In the genomic region with DNA sequence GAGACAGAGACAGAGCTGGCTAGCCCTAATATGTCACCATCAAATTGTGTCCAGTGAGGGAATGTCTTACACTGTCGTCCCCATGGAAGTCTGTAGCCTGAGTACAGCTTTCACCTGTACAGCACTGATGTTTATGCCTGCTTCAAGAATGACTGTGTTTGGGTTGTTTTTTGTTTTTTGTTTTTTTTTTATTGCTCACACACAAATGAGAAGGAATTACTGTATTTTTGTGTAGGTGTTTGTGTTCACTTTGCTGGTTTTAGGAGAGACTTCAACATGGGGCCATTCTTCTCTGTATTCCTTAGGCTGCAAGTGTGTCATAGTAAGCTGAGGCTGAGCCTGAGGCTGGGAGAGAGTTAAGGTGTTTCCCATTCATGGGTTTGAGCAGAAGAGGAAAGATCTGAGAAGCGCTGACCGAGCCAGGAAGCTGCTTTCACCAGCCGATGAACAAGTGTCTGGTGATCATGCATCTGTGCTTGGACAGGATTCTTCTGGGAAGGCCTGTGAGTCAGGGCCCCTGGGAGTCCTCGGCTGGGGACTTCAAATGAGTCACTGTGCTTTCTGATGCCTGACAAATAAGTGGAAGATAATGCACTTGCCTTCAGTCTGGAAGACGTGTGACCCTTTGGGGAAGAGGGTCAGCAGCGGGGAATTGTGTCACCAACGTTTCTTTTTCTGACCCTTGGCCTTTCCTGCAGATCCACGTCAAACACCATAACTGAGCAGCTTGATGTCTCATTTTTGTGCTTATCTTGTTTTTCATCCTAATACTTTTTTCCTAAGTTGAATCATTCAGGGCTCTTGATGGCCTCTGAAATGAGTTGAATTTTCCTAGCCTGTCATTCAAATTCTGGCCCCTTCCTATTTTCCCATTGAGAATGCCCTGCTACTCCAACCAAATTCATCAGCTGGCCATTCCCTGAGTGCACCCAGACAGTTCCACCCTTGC, we compare ENCODE assay signal across 9 cellular contexts. TPM values are rescaled to one million over a fixed set of nuclear protein-coding genes. Genes with fewer than 3 reads are reported as not detected.
A peak's percentile ranks its signal among the peaks of the same experiment; 100 is the strongest.
DNase-seq lines count a peak whose midpoint lies in the region; ATAC-seq, FAIRE-seq and TF ChIP-seq lines count a peak whose summit lies in the region.
"Had no signal": no experiment of that assay in that cellular context is flagged by ENCODE, and none has a peak within 500 bp of the region (broad histone marks: within the 10 kb centered on the region; RNA-seq: fewer than 3 reads in every experiment).

No MANE protein-coding gene starts in this region.

- TF ChIP-seq POLR2A in GM12878 (IDR thresholded peaks at IDR 0.05; ENCODE audit: low read depth, low read length) (no peak), HepG2 (IDR thresholded peaks at IDR 0.05; ENCODE audit: insufficient read depth in 1 of 2, low read depth in 2 of 2, low read length in 2 of 2) (no peak)

- peak; percentile 37 for ATAC-seq in HG02678 (IDR thresholded peaks at IDR 0.05; ENCODE audit: unreplicated experiment)
- peak; percentile 24 for ATAC-seq in GM12878
- peak; percentile 73 for ATAC-seq in HepG2

- intact Hi-C loops in A673 (cut with micrococcal nuclease; ENCODE audit: unreplicated experiment) (no loop called here), GM12878 (cut with micrococcal nuclease; ENCODE audit: unreplicated experiment) (no loop called here), HepG2 (cut with micrococcal nuclease; ENCODE audit: unreplicated experiment) (no loop called here)
- intact Hi-C loops in activated T-helper 1 cell treated with anti-CD3 and anti-CD28 coated beads, Interleukin-12 subunit alpha, Interleukin-12 subunit beta, Interleukin-2, Interleukin-4 antibody, amounts not matched to agents 30 ng/mL and 10 ng/mL and 1 ng/mL, durations not matched to agents 14 hours and 24 hours and 36 hours (cut with micrococcal nuclease) = no loop called here

- no peaks in the 10 kb centered on the region for H3K27me3 ChIP-seq in A673 (replicated peaks; ENCODE audit: insufficient read depth, low read depth, low read length, poor library complexity)
- H3K27me3 ChIP-seq in GM12878 (replicated peaks in 1 of 2; ENCODE audit: control insufficient read depth in 2 of 2, insufficient read depth in 2 of 2, low read length in 1 of 2) = no peaks in the 10 kb centered on the region
- no peaks in the 10 kb centered on the region for H3K27me3 ChIP-seq in HepG2 (ENCODE audit: control insufficient read depth in 1 of 2, insufficient read depth in 2 of 2, low read length in 2 of 2)

- no peak overlapping the region for H3K27ac ChIP-seq in A673 (ENCODE audit: low read depth, low read length, poor library complexity, severe bottlenecking)
- H3K27ac ChIP-seq in GM12878 (ENCODE audit: control insufficient read depth, insufficient read depth) = peak overlapping the region; percentile 62
- no peak overlapping the region for H3K27ac ChIP-seq in HepG2 (ENCODE audit: extremely low read length, insufficient read depth, low read length)

- no peak overlapping the region for H3K4me3 Mint-ChIP-seq in activated T-helper 1 cell treated with anti-CD3 and anti-CD28 coated beads, Interleukin-12 subunit alpha, Interleukin-12 subunit beta, Interleukin-2, Interleukin-4 antibody, amounts not matched to agents 30 ng/mL and 10 ng/mL and 1 ng/mL, durations not matched to agents 14 hours and 24 hours and 36 hours

- TF ChIP-seq EP300 in GM12878 (IDR thresholded peaks at IDR 0.05; ENCODE audit: borderline replicate concordance in 1 of 2, control insufficient read depth in 1 of 2, low read depth in 2 of 2, low read length in 2 of 2) = peak in 1 of 2 experiments; percentile 45; a peak in 1 of 4 replicates
- 0 out of 4 replicates have a peak, but pooled peaks of 1 of the 2 experiments have one; percentile 20 for TF ChIP-seq EP300 in HepG2 (IDR thresholded peaks at IDR 0.05; ENCODE audit: low read depth in 2 of 2, low read length in 2 of 2)
- TF ChIP-seq EP300 in HepG2 (CRISPR knock-in tag; IDR thresholded peaks at IDR 0.05; ENCODE audit: borderline replicate concordance) = no peak

- POLR2A ChIA-PET in A673 (lab: Charles Lee; ENCODE audit: low non-redundant PET) (no interaction called here), GM12878 (lab: Charles Lee) (interaction anchor here (0.8 to 2.4 kb wide), 11 partner anchors 15 to 110 kb away, joined by 3 to 8 read pairs (median 4); no protein-coding TSS in a partner anchor), HepG2 (lab: Yijun Ruan, JAX) (interaction anchor here (0.5 to 3.0 kb wide), 5 partner anchors 12 to 100 kb away, joined by 3 to 11 read pairs (median 4); no protein-coding TSS in a partner anchor)

- in situ Hi-C loops in GM12878 (cut with MboI) = no loop called here
- in situ Hi-C loops in HepG2 (cut with HindIII; ENCODE audit: extremely low pct_ligation_motif_present, low pct_unique_long_range_greater_than_20kb) = no loop called here

- H4K20me1 ChIP-seq in GM12878 (ENCODE audit: control insufficient read depth, insufficient read depth) (no peaks in the 10 kb centered on the region), HepG2 (ENCODE audit: insufficient read depth, low read length) (no peaks in the 10 kb centered on the region)

- 26% methylated on average over 9 of the region's 9 CpGs for WGBS in GM12878 (ENCODE audit: insufficient coverage, insufficient replicate concordance, low lambda C conversion rate, missing lambda C conversion rate)
- WGBS in HepG2 (ENCODE audit: low lambda C conversion rate) = 7% methylated on average over 8 of the region's 9 CpGs

- H2AFZ ChIP-seq in GM12878 (ENCODE audit: control insufficient read depth, low read depth, low read length) (peak overlapping the region; percentile 83), HepG2 (ENCODE audit: low read length) (no peak overlapping the region)

- no peak for FAIRE-seq in GM12878 (lab: Jason Lieb, UNC)
- peak; percentile 59 for FAIRE-seq in HepG2 (lab: Jason Lieb, UNC)
- FAIRE-seq: G401.6 had no signal

- H3K36me3 ChIP-seq in A673 (ENCODE audit: insufficient read depth, low read length, poor library complexity, severe bottlenecking) (no peaks in the 10 kb centered on the region), GM12878 (ENCODE audit: control insufficient read depth in 2 of 2, insufficient read depth in 2 of 2, low read length in 1 of 2) (no peaks in the 10 kb centered on the region), HepG2 (replicated peaks in 1 of 2; ENCODE audit: control insufficient read depth in 1 of 2, insufficient read depth in 2 of 2, low read length in 2 of 2) (no peaks in the 10 kb centered on the region)

- DNase-seq in A673 (ENCODE audit: low spot score) = peak; percentile 66
- peak; percentile 69 for DNase-seq in GM12878 (ENCODE audit: low read depth, low spot score)
- peak; percentile 53 for DNase-seq in HepG2 (ENCODE audit: low spot score)
- DNase-seq in NCI-H187 treated with DMSO at 0.1 percent for 48 hours (lab: John Stamatoyannopoulos, UW) = no peak
- no peak for DNase-seq in activated T-helper 1 cell treated with anti-CD3 and anti-CD28 coated beads, Interleukin-12 subunit alpha, Interleukin-12 subunit beta, Interleukin-2, Interleukin-4 antibody, amounts not matched to agents 30 ng/mL and 10 ng/mL and 1 ng/mL, durations not matched to agents 14 hours and 24 hours and 36 hours (ENCODE audit: low spot score)
- no peak for DNase-seq in NCI-H1105 treated with DMSO at 0.1 percent for 48 hours (lab: John Stamatoyannopoulos, UW)
- no peak for DNase-seq in NCI-H2107 treated with DMSO at 0.1 percent for 48 hours (lab: John Stamatoyannopoulos, UW; ENCODE audit: unreplicated experiment)

- TF ChIP-seq CTCF in A673 (conservative IDR thresholded peaks at IDR 0.05; ENCODE audit: low read depth, low read length) (no peak), GM12878 (IDR thresholded peaks at IDR 0.05 in 2 of 3, conservative IDR thresholded peaks at IDR 0.05 in 1 of 3; ENCODE audit: control insufficient read depth in 2 of 3, extremely low read depth in 1 of 3, insufficient read depth in 1 of 3, low read depth in 3 of 3, low read length in 3 of 3) (no peak), HepG2 (CRISPR knock-in tag; IDR thresholded peaks at IDR 0.05) (no peak)

- H3K4me2 ChIP-seq in GM12878 (ENCODE audit: control insufficient read depth, insufficient read depth) (peak overlapping the region; percentile 56), HepG2 (ENCODE audit: low read depth, low read length) (peak overlapping the region; percentile 71)

- peak overlapping the region; percentile 30 for H3K9ac ChIP-seq in GM12878 (ENCODE audit: control insufficient read depth, insufficient read depth, low read length)
- no peak overlapping the region for H3K9ac ChIP-seq in HepG2 (ENCODE audit: insufficient read depth, low read depth, low read length)

- H3K27ac Mint-ChIP-seq in activated T-helper 1 cell treated with anti-CD3 and anti-CD28 coated beads, Interleukin-12 subunit alpha, Interleukin-12 subunit beta, Interleukin-2, Interleukin-4 antibody, amounts not matched to agents 30 ng/mL and 10 ng/mL and 1 ng/mL, durations not matched to agents 14 hours and 24 hours and 36 hours = no peak overlapping the region

- TF ChIP-seq RAD21 in GM12878 (IDR thresholded peaks at IDR 0.05; ENCODE audit: insufficient read depth, low read depth, low read length) (no peak), HepG2 (CRISPR knock-in tag; IDR thresholded peaks at IDR 0.05) (no peak)

- H3K79me2 ChIP-seq in GM12878 (ENCODE audit: control insufficient read depth, insufficient read depth, low read length) (no peaks in the 10 kb centered on the region), HepG2 (ENCODE audit: insufficient read depth, low read length) (no peaks in the 10 kb centered on the region)

- no TSS peak for BruUV-seq in A673 (replicated peaks; lab: Mats Ljungman, UMichigan)
- no TSS peak for BruUV-seq in GM12878 (replicated peaks; lab: Mats Ljungman, UMichigan)
- BruUV-seq in HepG2 (replicated peaks; lab: Mats Ljungman, UMichigan) = no TSS peak

- peaks cover 12% of the 10 kb centered on the region for H3K4me1 Mint-ChIP-seq in activated T-helper 1 cell treated with anti-CD3 and anti-CD28 coated beads, Interleukin-12 subunit alpha, Interleukin-12 subunit beta, Interleukin-2, Interleukin-4 antibody, amounts not matched to agents 30 ng/mL and 10 ng/mL and 1 ng/mL, durations not matched to agents 14 hours and 24 hours and 36 hours (ENCODE audit: low read depth)

- no peak overlapping the region for H3K4me3 ChIP-seq in A673 (ENCODE audit: low read depth, low read length, poor library complexity, severe bottlenecking)
- H3K4me3 ChIP-seq in GM12878 = no peak overlapping the region
- H3K4me3 ChIP-seq in HepG2 (replicated peaks in 1 of 3; ENCODE audit: insufficient read depth in 1 of 3, low read depth in 2 of 3, low read length in 3 of 3) = peak overlapping the region in 2 of 3 experiments; percentile 6 to 30; a peak in 3 of 6 replicates

- H3K27me3 Mint-ChIP-seq in activated T-helper 1 cell treated with anti-CD3 and anti-CD28 coated beads, Interleukin-12 subunit alpha, Interleukin-12 subunit beta, Interleukin-2, Interleukin-4 antibody, amounts not matched to agents 30 ng/mL and 10 ng/mL and 1 ng/mL, durations not matched to agents 14 hours and 24 hours and 36 hours (ENCODE audit: insufficient read depth) = peaks cover 5% of the 10 kb centered on the region

- RAD21 ChIA-PET in GM12878 (lab: Charles Lee; ENCODE audit: unreplicated experiment) = interaction anchor here (0.9 to 2.9 kb wide), 13 partner anchors 10 to 229 kb away, joined by 3 to 19 read pairs (median 5); no protein-coding TSS in a partner anchor

- CTCF ChIA-PET in A673 (lab: Charles Lee) (no interaction called here), GM12878 (lab: Yijun Ruan, JAX) (interaction anchor here (0.7 to 8.0 kb wide), 10 partner anchors 15 to 123 kb away, joined by 3 to 83 read pairs (median 4); no protein-coding TSS in a partner anchor), HepG2 (lab: Yijun Ruan, JAX; ENCODE audit: low intra/inter-chr PET ratio, low total read pairs) (no interaction called here)

- H3K36me3 Mint-ChIP-seq in activated T-helper 1 cell treated with anti-CD3 and anti-CD28 coated beads, Interleukin-12 subunit alpha, Interleukin-12 subunit beta, Interleukin-2, Interleukin-4 antibody, amounts not matched to agents 30 ng/mL and 10 ng/mL and 1 ng/mL, durations not matched to agents 14 hours and 24 hours and 36 hours (ENCODE audit: low read depth) = peaks cover 1% of the 10 kb centered on the region

- SMC1A ChIA-PET in GM12878 (lab: Charles Lee; ENCODE audit: uncharacterized antibody, unreplicated experiment) = interaction anchor here (0.6 to 8.4 kb wide), 22 partner anchors 8 to 122 kb away, joined by 3 to 112 read pairs (median 4); no protein-coding TSS in a partner anchor

- no peaks in the 10 kb centered on the region for H3K9me3 Mint-ChIP-seq in activated T-helper 1 cell treated with anti-CD3 and anti-CD28 coated beads, Interleukin-12 subunit alpha, Interleukin-12 subunit beta, Interleukin-2, Interleukin-4 antibody, amounts not matched to agents 30 ng/mL and 10 ng/mL and 1 ng/mL, durations not matched to agents 14 hours and 24 hours and 36 hours

- no peaks in the 10 kb centered on the region for H3K9me3 ChIP-seq in A673 (ENCODE audit: low read depth, low read length, poor library complexity, severe bottlenecking)
- H3K9me3 ChIP-seq in GM12878 (replicated peaks; ENCODE audit: control insufficient read depth, insufficient read depth, low read length) = no peaks in the 10 kb centered on the region; the same call in 2 of the 3 replicates
- H3K9me3 ChIP-seq in HepG2 (ENCODE audit: low read length) = no peaks in the 10 kb centered on the region

- H3K4me1 ChIP-seq in A673 (ENCODE audit: insufficient read depth, low read length, poor library complexity, severe bottlenecking) = no peaks in the 10 kb centered on the region
- peaks cover 53% of the 10 kb centered on the region for H3K4me1 ChIP-seq in GM12878 (ENCODE audit: control insufficient read depth, insufficient read depth, low read length)
- peaks cover 46% of the 10 kb centered on the region for H3K4me1 ChIP-seq in HepG2 (ENCODE audit: insufficient read depth, low read length)

RNA-seq across cellular contexts. Expression of a gene that starts 36.7 kb away (rescaled TPM):
- total RNA-seq in A673 (2021) (19.1 and 23.7 TPM in 2 replicates), GM12878 (2014; rRNA removed) (99.6 and 121 TPM in 2 replicates), GM12878 (2014; rRNA removed; fragmentation: Illumina TruSeq; extraction: Trizol) (115 and 120 TPM in 2 replicates), GM12878 (2021) (107 TPM in 2 replicates), HepG2 (2016; rRNA removed; fragmentation: Illumina TruSeq; extraction: Trizol) (51.7 and 77.9 TPM in 2 replicates)
- total RNA-seq in GM12878 (2013; cell fraction: nucleolus; rRNA removed) = 322 and 349 TPM in 2 replicates
- polyA plus RNA-seq in GM12878 (2011; ENCODE audit: low read depth) = 41.0 TPM
- polyA plus RNA-seq in GM12878 (2011; rRNA removed) (63.3 and 66.4 TPM in 2 replicates), GM12878 (2014; fragmentation: Illumina TruSeq; extraction: Trizol) (91.5 and 109 TPM in 2 replicates), GM12878 (2014; fragmentation: Nextera tagmentation; extraction: Ambion mirVana) (10 to 100 TPM; 34.2 to 53.6 TPM), GM12878 (2014; rRNA removed) (45.4 and 50.3 TPM in 2 replicates), GM12878 (2016; fragmentation: Nextera tagmentation; extraction: Ambion mirVana) (10 to 100 TPM; 85.8 to 97.5 TPM), HepG2 (2011; rRNA removed) (20.4 and 26.8 TPM in 2 replicates)
- polyA plus RNA-seq in GM12878 (2011; cell fraction: cytosol; rRNA removed) = 39.5 and 46.7 TPM in 2 replicates
- polyA plus RNA-seq in GM12878 (2011; cell fraction: nucleus; rRNA removed) = 79.0 and 87.0 TPM in 2 replicates
- polyA plus RNA-seq in GM12878 (2012) = 34.3 and 59.6 TPM in 2 replicates
- polyA minus RNA-seq in GM12878 (2011; rRNA and poly(A)+ RNA removed) = 168 and 259 TPM in 2 replicates
- 57.7 and 59.8 TPM in 2 replicates for polyA minus RNA-seq in GM12878 (2011; cell fraction: cytosol; rRNA and poly(A)+ RNA removed)
- polyA minus RNA-seq in GM12878 (2011; cell fraction: nucleus; rRNA and poly(A)+ RNA removed) = 151 and 195 TPM in 2 replicates
- 8.0 and 8.8 TPM in 2 replicates for total RNA-seq in HepG2 (2016; cell fraction: cytosol; rRNA removed; fragmentation: Illumina TruSeq; extraction: Trizol; ENCODE audit: low read depth)
- 47.2 and 73.5 TPM in 2 replicates for total RNA-seq in HepG2 (2016; cell fraction: insoluble cytoplasmic fraction; rRNA removed; fragmentation: Illumina TruSeq; extraction: Trizol)
- total RNA-seq in HepG2 (2016; cell fraction: membrane; rRNA removed; fragmentation: Illumina TruSeq; extraction: Trizol) = 24.0 and 25.0 TPM in 2 replicates
- 50.9 and 56.2 TPM in 2 replicates for total RNA-seq in HepG2 (2016; cell fraction: nucleus; rRNA removed; fragmentation: Illumina TruSeq; extraction: Trizol)
- polyA plus RNA-seq in HepG2 (2011; cell fraction: cytosol; rRNA removed) = 14.8 and 18.8 TPM in 2 replicates
- polyA plus RNA-seq in HepG2 (2011; cell fraction: nucleus; rRNA removed) = 26.0 and 30.5 TPM in 2 replicates
- 30.3 and 41.4 TPM in 2 replicates for polyA plus RNA-seq in HepG2 (2012)
- polyA plus RNA-seq in HepG2 (2016; cell fraction: cytosol; fragmentation: Illumina TruSeq; extraction: Trizol; ENCODE audit: low read depth) = 0.80 and 1.00 TPM in 2 replicates
- polyA plus RNA-seq in HepG2 (2016; cell fraction: insoluble cytoplasmic fraction; fragmentation: Illumina TruSeq; extraction: Trizol; ENCODE audit: low read depth) = 32.5 and 33.4 TPM in 2 replicates
- polyA plus RNA-seq in HepG2 (2016; cell fraction: membrane; fragmentation: Illumina TruSeq; extraction: Trizol; ENCODE audit: low read depth) = 2.7 and 3.4 TPM in 2 replicates
- 35.8 and 35.9 TPM in 2 replicates for polyA plus RNA-seq in HepG2 (2016; cell fraction: nucleus; fragmentation: Illumina TruSeq; extraction: Trizol; ENCODE audit: insufficient read depth, low read depth)
- 48.8 and 66.3 TPM in 2 replicates for polyA minus RNA-seq in HepG2 (2011; rRNA and poly(A)+ RNA removed; ENCODE audit: low replicate concordance)
- polyA minus RNA-seq in HepG2 (2011; cell fraction: cytosol; rRNA and poly(A)+ RNA removed) = 52.1 and 52.3 TPM in 2 replicates
- 130 and 149 TPM in 2 replicates for polyA minus RNA-seq in HepG2 (2011; cell fraction: nucleus; rRNA and poly(A)+ RNA removed)
- 20.0 and 21.0 TPM in 2 replicates for total RNA-seq in activated T-helper 1 cell treated with anti-CD3 and anti-CD28 coated beads, Interleukin-12 subunit alpha, Interleukin-12 subunit beta, Interleukin-2, Interleukin-4 antibody, amounts not matched to agents 30 ng/mL and 10 ng/mL and 1 ng/mL, durations not matched to agents 14 hours and 24 hours and 36 hours

Comparison
In these comparisons a context has a peak if more than half of its experiments do, and no peak if none do; other contexts are left out.
1. DNase-seq: peak in A673 (single experiment), GM12878 (single experiment) and HepG2 (single experiment); none in NCI-H187 treated with DMSO at 0.1 percent for 48 hours (single experiment), activated T-helper 1 cell treated with anti-CD3 and anti-CD28 coated beads, Interleukin-12 subunit alpha, Interleukin-12 subunit beta, Interleukin-2, Interleukin-4 antibody, amounts not matched to agents 30 ng/mL and 10 ng/mL and 1 ng/mL, durations not matched to agents 14 hours and 24 hours and 36 hours (single experiment), NCI-H1105 treated with DMSO at 0.1 percent for 48 hours (single experiment) and NCI-H2107 treated with DMSO at 0.1 percent for 48 hours (single experiment).
2. H3K4me3 ChIP-seq: peak in HepG2 (2 of 3); none in A673 (single experiment) and GM12878 (single experiment).
3. Peak in every context shown above with its lines, with median percentiles within 50 percentile points of each other: ATAC-seq.